1 cellular context compared by ENCODE assay signal in the genomic region with DNA sequence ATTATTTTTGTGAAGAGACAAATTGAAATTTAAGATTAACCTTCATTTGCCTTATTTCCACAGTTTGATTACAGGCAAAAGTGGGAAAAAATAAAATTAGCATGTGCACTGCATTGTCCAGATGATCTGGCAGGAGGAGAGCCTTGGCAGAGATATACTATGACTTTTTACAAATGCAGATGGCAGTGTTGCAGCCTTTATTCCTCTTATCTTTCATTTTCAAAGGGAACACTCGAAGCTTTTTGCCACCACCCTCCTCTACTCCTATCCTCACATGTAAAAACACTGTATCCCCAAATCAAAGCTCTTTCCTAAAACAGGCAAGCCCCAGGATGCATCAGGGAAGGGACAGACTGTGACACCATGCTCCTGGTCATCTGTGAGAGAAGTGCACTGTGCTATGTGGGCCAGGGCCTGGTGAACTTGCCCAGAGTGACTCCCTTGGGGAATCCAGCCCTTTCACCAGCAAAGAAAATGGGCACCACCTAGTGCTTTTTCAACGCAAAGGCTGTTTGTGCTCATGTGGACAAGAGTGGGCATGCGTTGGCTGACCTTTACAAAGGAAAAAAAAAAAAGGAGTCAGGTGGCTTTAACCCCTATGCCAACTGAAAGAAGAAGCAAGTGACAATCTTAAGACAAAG.
TF ChIP-seq lines count a peak whose summit lies in the region.

No MANE protein-coding gene starts in this region.

TF ChIP-seq in HepG2, 621 proteins besides CTCF, POLR2A, EP300 and RAD21 (continued from another document and continues in another):
- no peak for TF ChIP-seq HNRNPUL1 (IDR thresholded peaks at IDR 0.05; ENCODE audit: low read depth, low read length)
- TF ChIP-seq RBAK (CRISPR knock-in tag; IDR thresholded peaks at IDR 0.05), result no peak
- TF ChIP-seq NBN (conservative IDR thresholded peaks at IDR 0.05), result no peak
- TF ChIP-seq TCF7 (IDR thresholded peaks at IDR 0.05; ENCODE audit: low read depth), result no peak
- TF ChIP-seq XRCC5 (optimal IDR thresholded peaks at IDR 0.05; ENCODE audit: low read length), result peak; percentile 59
- TF ChIP-seq HES4 (CRISPR knock-in tag; IDR thresholded peaks at IDR 0.05; ENCODE audit: borderline replicate concordance), result no peak
- no peak for TF ChIP-seq POGZ (CRISPR knock-in tag; IDR thresholded peaks at IDR 0.05)
- no peak for TF ChIP-seq ZNF746 (CRISPR knock-in tag; IDR thresholded peaks at IDR 0.05)
- no peak for TF ChIP-seq PPARG (CRISPR knock-in tag; conservative IDR thresholded peaks at IDR 0.05)
- TF ChIP-seq, protein P1, sequence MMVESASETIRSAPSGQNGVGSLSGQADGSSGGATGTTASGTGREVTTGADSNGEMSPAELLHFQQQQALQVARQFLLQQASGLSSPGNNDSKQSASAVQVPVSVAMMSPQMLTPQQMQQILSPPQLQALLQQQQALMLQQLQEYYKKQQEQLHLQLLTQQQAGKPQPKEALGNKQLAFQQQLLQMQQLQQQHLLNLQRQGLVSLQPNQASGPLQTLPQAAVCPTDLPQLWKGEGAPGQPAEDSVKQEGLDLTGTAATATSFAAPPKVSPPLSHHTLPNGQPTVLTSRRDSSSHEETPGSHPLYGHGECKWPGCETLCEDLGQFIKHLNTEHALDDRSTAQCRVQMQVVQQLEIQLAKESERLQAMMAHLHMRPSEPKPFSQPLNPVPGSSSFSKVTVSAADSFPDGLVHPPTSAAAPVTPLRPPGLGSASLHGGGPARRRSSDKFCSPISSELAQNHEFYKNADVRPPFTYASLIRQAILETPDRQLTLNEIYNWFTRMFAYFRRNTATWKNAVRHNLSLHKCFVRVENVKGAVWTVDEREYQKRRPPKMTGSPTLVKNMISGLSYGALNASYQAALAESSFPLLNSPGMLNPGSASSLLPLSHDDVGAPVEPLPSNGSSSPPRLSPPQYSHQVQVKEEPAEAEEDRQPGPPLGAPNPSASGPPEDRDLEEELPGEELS (CRISPR knock-in tag; IDR thresholded peaks at IDR 0.05), result no peak
- TF ChIP-seq NR2F6 (IDR thresholded peaks at IDR 0.05), result no peak
- 0 out of 2 replicates have a peak, but pooled peaks have one; percentile 9 for TF ChIP-seq NR2F6 (CRISPR knock-in tag; IDR thresholded peaks at IDR 0.05)
- 0 out of 2 replicates have a peak, but pooled peaks have one; percentile 28 for TF ChIP-seq ZFX (CRISPR knock-in tag; IDR thresholded peaks at IDR 0.05; ENCODE audit: low read depth)
- no peak for TF ChIP-seq ZNF614 (CRISPR knock-in tag; IDR thresholded peaks at IDR 0.05; ENCODE audit: borderline replicate concordance)
- no peak for TF ChIP-seq FOXP1 (IDR thresholded peaks at IDR 0.05)
- TF ChIP-seq FOXP1 (CRISPR knock-in tag; IDR thresholded peaks at IDR 0.05), result no peak
- TF ChIP-seq ZNF121 (CRISPR knock-in tag; IDR thresholded peaks at IDR 0.05), result peak; percentile 79
- no peak for TF ChIP-seq HNRNPH1 (optimal IDR thresholded peaks at IDR 0.05; ENCODE audit: low read depth, low read length)
- peak; percentile 32; the same call in 1 of the 2 replicates for TF ChIP-seq FOSL2 (CRISPR knock-in tag; IDR thresholded peaks at IDR 0.05)
- no peak for TF ChIP-seq ZNF749 (CRISPR knock-in tag; IDR thresholded peaks at IDR 0.05; ENCODE audit: borderline replicate concordance)
- TF ChIP-seq KLF15 (CRISPR knock-in tag; IDR thresholded peaks at IDR 0.05; ENCODE audit: borderline replicate concordance), result no peak
- no peak for TF ChIP-seq ZBTB42 (CRISPR knock-in tag; IDR thresholded peaks at IDR 0.05)
- TF ChIP-seq ZFY (CRISPR knock-in tag; IDR thresholded peaks at IDR 0.05), result no peak
- no peak for TF ChIP-seq ZMYM3 (CRISPR knock-in tag; IDR thresholded peaks at IDR 0.05)
- no peak for TF ChIP-seq THAP7 (CRISPR knock-in tag; IDR thresholded peaks at IDR 0.05)
- no peak for TF ChIP-seq ZNF567 (CRISPR knock-in tag; IDR thresholded peaks at IDR 0.05; ENCODE audit: borderline replicate concordance)
- TF ChIP-seq, protein P2, sequence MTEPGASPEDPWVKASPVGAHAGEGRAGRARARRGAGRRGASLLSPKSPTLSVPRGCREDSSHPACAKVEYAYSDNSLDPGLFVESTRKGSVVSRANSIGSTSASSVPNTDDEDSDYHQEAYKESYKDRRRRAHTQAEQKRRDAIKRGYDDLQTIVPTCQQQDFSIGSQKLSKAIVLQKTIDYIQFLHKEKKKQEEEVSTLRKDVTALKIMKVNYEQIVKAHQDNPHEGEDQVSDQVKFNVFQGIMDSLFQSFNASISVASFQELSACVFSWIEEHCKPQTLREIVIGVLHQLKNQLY (CRISPR knock-in tag; IDR thresholded peaks at IDR 0.05), result no peak
- TF ChIP-seq ARID2 (CRISPR knock-in tag; IDR thresholded peaks at IDR 0.05; ENCODE audit: borderline replicate concordance), result no peak
- TF ChIP-seq ZNF124 (CRISPR knock-in tag; IDR thresholded peaks at IDR 0.05), result no peak
- TF ChIP-seq ZNF260 (CRISPR knock-in tag; IDR thresholded peaks at IDR 0.05; ENCODE audit: borderline replicate concordance, low read depth), result no peak
- no peak for TF ChIP-seq ATF5 (CRISPR knock-in tag; IDR thresholded peaks at IDR 0.05; ENCODE audit: low read depth)
- TF ChIP-seq ZNF687 (CRISPR knock-in tag; IDR thresholded peaks at IDR 0.05), result no peak
- 0 out of 2 replicates have a peak, but pooled peaks have one; percentile 41 for TF ChIP-seq ERF (CRISPR knock-in tag; IDR thresholded peaks at IDR 0.05)
- no peak for TF ChIP-seq ZSCAN31 (CRISPR knock-in tag; IDR thresholded peaks at IDR 0.05; ENCODE audit: low read depth)
- TF ChIP-seq KLF11 (CRISPR knock-in tag; IDR thresholded peaks at IDR 0.05), result no peak
- TF ChIP-seq, protein P3, sequence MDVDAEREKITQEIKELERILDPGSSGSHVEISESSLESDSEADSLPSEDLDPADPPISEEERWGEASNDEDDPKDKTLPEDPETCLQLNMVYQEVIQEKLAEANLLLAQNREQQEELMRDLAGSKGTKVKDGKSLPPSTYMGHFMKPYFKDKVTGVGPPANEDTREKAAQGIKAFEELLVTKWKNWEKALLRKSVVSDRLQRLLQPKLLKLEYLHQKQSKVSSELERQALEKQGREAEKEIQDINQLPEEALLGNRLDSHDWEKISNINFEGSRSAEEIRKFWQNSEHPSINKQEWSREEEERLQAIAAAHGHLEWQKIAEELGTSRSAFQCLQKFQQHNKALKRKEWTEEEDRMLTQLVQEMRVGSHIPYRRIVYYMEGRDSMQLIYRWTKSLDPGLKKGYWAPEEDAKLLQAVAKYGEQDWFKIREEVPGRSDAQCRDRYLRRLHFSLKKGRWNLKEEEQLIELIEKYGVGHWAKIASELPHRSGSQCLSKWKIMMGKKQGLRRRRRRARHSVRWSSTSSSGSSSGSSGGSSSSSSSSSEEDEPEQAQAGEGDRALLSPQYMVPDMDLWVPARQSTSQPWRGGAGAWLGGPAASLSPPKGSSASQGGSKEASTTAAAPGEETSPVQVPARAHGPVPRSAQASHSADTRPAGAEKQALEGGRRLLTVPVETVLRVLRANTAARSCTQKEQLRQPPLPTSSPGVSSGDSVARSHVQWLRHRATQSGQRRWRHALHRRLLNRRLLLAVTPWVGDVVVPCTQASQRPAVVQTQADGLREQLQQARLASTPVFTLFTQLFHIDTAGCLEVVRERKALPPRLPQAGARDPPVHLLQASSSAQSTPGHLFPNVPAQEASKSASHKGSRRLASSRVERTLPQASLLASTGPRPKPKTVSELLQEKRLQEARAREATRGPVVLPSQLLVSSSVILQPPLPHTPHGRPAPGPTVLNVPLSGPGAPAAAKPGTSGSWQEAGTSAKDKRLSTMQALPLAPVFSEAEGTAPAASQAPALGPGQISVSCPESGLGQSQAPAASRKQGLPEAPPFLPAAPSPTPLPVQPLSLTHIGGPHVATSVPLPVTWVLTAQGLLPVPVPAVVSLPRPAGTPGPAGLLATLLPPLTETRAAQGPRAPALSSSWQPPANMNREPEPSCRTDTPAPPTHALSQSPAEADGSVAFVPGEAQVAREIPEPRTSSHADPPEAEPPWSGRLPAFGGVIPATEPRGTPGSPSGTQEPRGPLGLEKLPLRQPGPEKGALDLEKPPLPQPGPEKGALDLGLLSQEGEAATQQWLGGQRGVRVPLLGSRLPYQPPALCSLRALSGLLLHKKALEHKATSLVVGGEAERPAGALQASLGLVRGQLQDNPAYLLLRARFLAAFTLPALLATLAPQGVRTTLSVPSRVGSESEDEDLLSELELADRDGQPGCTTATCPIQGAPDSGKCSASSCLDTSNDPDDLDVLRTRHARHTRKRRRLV (CRISPR knock-in tag; IDR thresholded peaks at IDR 0.05), result no peak
- TF ChIP-seq ZFP82 (CRISPR knock-in tag; IDR thresholded peaks at IDR 0.05; ENCODE audit: borderline replicate concordance), result no peak
- TF ChIP-seq NCOA1 (CRISPR knock-in tag; IDR thresholded peaks at IDR 0.05), result no peak
- TF ChIP-seq ZNF607 (CRISPR knock-in tag; IDR thresholded peaks at IDR 0.05; ENCODE audit: borderline replicate concordance), result no peak
- TF ChIP-seq TCF7L2 (IDR thresholded peaks at IDR 0.05; ENCODE audit: low read depth, low read length), result no peak
- TF ChIP-seq, protein P4, sequence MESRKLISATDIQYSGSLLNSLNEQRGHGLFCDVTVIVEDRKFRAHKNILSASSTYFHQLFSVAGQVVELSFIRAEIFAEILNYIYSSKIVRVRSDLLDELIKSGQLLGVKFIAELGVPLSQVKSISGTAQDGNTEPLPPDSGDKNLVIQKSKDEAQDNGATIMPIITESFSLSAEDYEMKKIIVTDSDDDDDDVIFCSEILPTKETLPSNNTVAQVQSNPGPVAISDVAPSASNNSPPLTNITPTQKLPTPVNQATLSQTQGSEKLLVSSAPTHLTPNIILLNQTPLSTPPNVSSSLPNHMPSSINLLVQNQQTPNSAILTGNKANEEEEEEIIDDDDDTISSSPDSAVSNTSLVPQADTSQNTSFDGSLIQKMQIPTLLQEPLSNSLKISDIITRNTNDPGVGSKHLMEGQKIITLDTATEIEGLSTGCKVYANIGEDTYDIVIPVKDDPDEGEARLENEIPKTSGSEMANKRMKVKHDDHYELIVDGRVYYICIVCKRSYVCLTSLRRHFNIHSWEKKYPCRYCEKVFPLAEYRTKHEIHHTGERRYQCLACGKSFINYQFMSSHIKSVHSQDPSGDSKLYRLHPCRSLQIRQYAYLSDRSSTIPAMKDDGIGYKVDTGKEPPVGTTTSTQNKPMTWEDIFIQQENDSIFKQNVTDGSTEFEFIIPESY (CRISPR knock-in tag; IDR thresholded peaks at IDR 0.05), result no peak
- TF ChIP-seq SMC3 (IDR thresholded peaks at IDR 0.05; ENCODE audit: low read length), result peak; percentile 88
- TF ChIP-seq NFYC (CRISPR knock-in tag; IDR thresholded peaks at IDR 0.05), result no peak
- TF ChIP-seq ZNF788 (CRISPR knock-in tag; IDR thresholded peaks at IDR 0.05; ENCODE audit: borderline replicate concordance), result no peak
- no peak for TF ChIP-seq ZNF138 (CRISPR knock-in tag; IDR thresholded peaks at IDR 0.05; ENCODE audit: low read depth)
- TF ChIP-seq PLSCR1 (CRISPR knock-in tag; IDR thresholded peaks at IDR 0.05; ENCODE audit: borderline replicate concordance), result no peak
- no peak for TF ChIP-seq CBX1 (IDR thresholded peaks at IDR 0.05; ENCODE audit: low read depth)
- no peak for TF ChIP-seq JUNB (CRISPR knock-in tag; IDR thresholded peaks at IDR 0.05; ENCODE audit: borderline replicate concordance)
- no peak for TF ChIP-seq ZFP41 (CRISPR knock-in tag; IDR thresholded peaks at IDR 0.05; ENCODE audit: borderline replicate concordance)
